7 cellular contexts compared by ENCODE assay signal in the genomic region with DNA sequence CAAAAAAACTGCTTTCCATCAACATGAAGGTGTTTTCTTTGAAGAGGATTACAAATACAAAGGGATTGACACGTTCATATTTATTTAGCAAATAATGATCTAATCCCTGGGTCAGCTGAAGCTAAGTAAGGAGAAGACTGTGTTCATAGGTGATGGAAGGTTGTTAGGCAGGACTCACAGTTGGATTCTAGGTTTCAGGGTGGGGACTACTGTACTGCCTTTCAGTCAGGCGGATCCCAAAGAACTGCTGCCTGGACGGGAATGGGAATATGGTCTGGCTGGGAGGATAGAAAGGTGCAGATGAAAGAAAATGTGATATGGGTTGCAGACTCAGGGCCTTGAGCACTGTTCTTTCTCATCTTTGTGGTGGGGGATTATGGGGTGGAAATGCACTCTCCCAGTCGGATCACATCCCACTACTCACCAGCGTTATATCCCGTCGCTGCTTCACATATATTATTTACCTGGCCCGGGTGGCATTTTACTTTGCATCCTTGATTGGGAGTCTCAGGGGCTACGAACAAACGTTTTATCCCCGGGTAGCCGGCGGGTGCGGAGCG.
DNase-seq lines count a peak whose midpoint lies in the region; ATAC-seq, FAIRE-seq and TF ChIP-seq lines count a peak whose summit lies in the region.
"Not testable (repeated sequence)": the region's sequence is repeated elsewhere in the genome, so short reads cannot be mapped to it uniquely, and the experiment has no call there.

No MANE protein-coding gene starts in this region.

- H3K27ac Mint-ChIP-seq in activated T-helper 17 cell treated with anti-CD3 and anti-CD28 coated beads, Interleukin-2, amount 50 U/mL, for 72 hours; effector memory CD8-positive, alpha-beta T cell: not testable (repeated sequence)

- not testable (repeated sequence) for H3K9me2 ChIP-seq in PC-3 (replicated peaks; ENCODE audit: low read length)

- not testable (repeated sequence) for H4K20me1 ChIP-seq in PC-3 (ENCODE audit: low read length)

- ATAC-seq in GM18907 (IDR thresholded peaks at IDR 0.05; ENCODE audit: unreplicated experiment) (peak; percentile 9), pancreas (peak in 3 of 4 donors; percentile 28 to 54 (median 48))
- not testable (repeated sequence) for ATAC-seq in PC-3; activated T-helper 17 cell treated with anti-CD3 and anti-CD28 coated beads, Interleukin-2, amount 50 U/mL, for 72 hours (replicated peaks); effector memory CD8-positive, alpha-beta T cell (replicated peaks)

- not testable (repeated sequence) for H2AFZ ChIP-seq in PC-3 (ENCODE audit: low read length)

- not testable (repeated sequence) for H3K4me2 ChIP-seq in PC-3 (ENCODE audit: low read length)

- POLR2A ChIA-PET in PC-3 (lab: Charles Lee; ENCODE audit: unreplicated experiment), result not testable (repeated sequence)

- not testable (repeated sequence) for TF ChIP-seq CTCF in PC-3 (conservative IDR thresholded peaks at IDR 0.05; ENCODE audit: low read depth, low read length); pancreas (IDR thresholded peaks at IDR 0.05)

- peak; percentile 3 for DNase-seq in NCI-H2029 (lab: John Stamatoyannopoulos, UW)
- DNase-seq in PC-3, result peak; percentile 10
- DNase-seq in effector memory CD8-positive, alpha-beta T cell; pancreas: not testable (repeated sequence)
- peak; percentile 3 for DNase-seq in inferior parietal cortex (ENCODE audit: extremely low spot score)

- H3K4me3 Mint-ChIP-seq in activated T-helper 17 cell treated with anti-CD3 and anti-CD28 coated beads, Interleukin-2, amount 50 U/mL, for 72 hours, result peak overlapping the region; percentile 74
- peak overlapping the region; percentile 75 to 77 for H3K4me3 Mint-ChIP-seq in effector memory CD8-positive, alpha-beta T cell

- H3K27ac ChIP-seq in PC-3 (ENCODE audit: low read length); pancreas: not testable (repeated sequence)

- H3K9ac ChIP-seq in PC-3 (ENCODE audit: low read length), result not testable (repeated sequence)

- H3K9me3 Mint-ChIP-seq in activated T-helper 17 cell treated with anti-CD3 and anti-CD28 coated beads, Interleukin-2, amount 50 U/mL, for 72 hours; effector memory CD8-positive, alpha-beta T cell: not testable (repeated sequence)

- not testable (repeated sequence) for FAIRE-seq in pancreas (lab: Jason Lieb, UNC)

- CTCF ChIA-PET in PC-3 (lab: Charles Lee), result not testable (repeated sequence)

- not testable (repeated sequence) for H3K9me3 ChIP-seq in PC-3 (ENCODE audit: low read length); pancreas

- H3K27me3 ChIP-seq in PC-3 (ENCODE audit: low read length), result not testable (repeated sequence)
- H3K27me3 ChIP-seq in pancreas, result peaks cover 0 to 13% (median 2%) of the 10 kb centered on the region in 4 donors

- BruUV-seq in PC-3 (replicated peaks; lab: Mats Ljungman, UMichigan), result not testable (repeated sequence)

- not testable (repeated sequence) for H3K79me2 ChIP-seq in PC-3 (ENCODE audit: low read length)

- not testable (repeated sequence) for H3K36me3 ChIP-seq in PC-3 (ENCODE audit: low read depth, low read length); pancreas

- H3F3A ChIP-seq in PC-3 (ENCODE audit: low read length, unreplicated experiment), result not testable (repeated sequence)

- H3K4me1 ChIP-seq in PC-3 (ENCODE audit: insufficient read depth, low read length), result peaks cover 39% of the 10 kb centered on the region
- not testable (repeated sequence) for H3K4me1 ChIP-seq in pancreas

- H3K36me3 Mint-ChIP-seq in activated T-helper 17 cell treated with anti-CD3 and anti-CD28 coated beads, Interleukin-2, amount 50 U/mL, for 72 hours (ENCODE audit: low read depth); effector memory CD8-positive, alpha-beta T cell (ENCODE audit: insufficient read depth): not testable (repeated sequence)

- H3K4me3 ChIP-seq in PC-3 (ENCODE audit: low read length), result not testable (repeated sequence)
- H3K4me3 ChIP-seq in pancreas, result peak overlapping the region in 1 of 4 donors; percentile 47

- intact Hi-C loops in PC-3 (cut with micrococcal nuclease); pancreas (cut with DNase I): not testable (repeated sequence)

- WGBS in pancreas, 2 donors, result 12 to 14% methylated on average over 15 of the region's 15 CpGs

- H3K4me1 Mint-ChIP-seq in activated T-helper 17 cell treated with anti-CD3 and anti-CD28 coated beads, Interleukin-2, amount 50 U/mL, for 72 hours, result not testable (repeated sequence)
- peaks cover 9 to 10% of the 10 kb centered on the region in 2 donors for H3K4me1 Mint-ChIP-seq in effector memory CD8-positive, alpha-beta T cell (ENCODE audit: low read depth in 2 of 2)

- peaks cover 58% of the 10 kb centered on the region for H3K27me3 Mint-ChIP-seq in activated T-helper 17 cell treated with anti-CD3 and anti-CD28 coated beads, Interleukin-2, amount 50 U/mL, for 72 hours
- H3K27me3 Mint-ChIP-seq in effector memory CD8-positive, alpha-beta T cell, result peaks cover 76 to 89% of the 10 kb centered on the region in 2 donors
